ENCODE assay signal across 18 cellular contexts in genomic region chr6:67331304-67331703, GRCh38.
"Had no signal": no experiment of that assay in that cellular context is flagged by ENCODE, and none has a peak within 500 bp of the region (broad histone marks: within the 10 kb centered on the region; RNA-seq: fewer than 3 reads in every experiment).

No MANE protein-coding gene starts in this region.

- H3K27me3 ChIP-seq: colonic mucosa, esophagus squamous epithelium, hepatocyte, neutrophil, right atrium auricular region, sigmoid colon, stomach had no signal

- H2AFZ ChIP-seq: hepatocyte had no signal

- H3K36me3 ChIP-seq: colonic mucosa, esophagus squamous epithelium, neutrophil, right atrium auricular region, sigmoid colon, stomach had no signal

- H3K27ac Mint-ChIP-seq: naive thymus-derived CD8-positive, alpha-beta T cell had no signal

- H3K27me3 Mint-ChIP-seq: naive thymus-derived CD8-positive, alpha-beta T cell had no signal

- H3K4me2 ChIP-seq: hepatocyte had no signal

- H3K4me3 ChIP-seq: colonic mucosa, esophagus squamous epithelium, hepatocyte, right atrium auricular region, sigmoid colon, skin epidermis, stomach had no signal

- H3K4me1 ChIP-seq: colonic mucosa, esophagus squamous epithelium, right atrium auricular region, sigmoid colon, stomach had no signal

- DNase-seq: colonic mucosa; dermis blood vessel endothelial cell; esophagus squamous epithelium; foreskin melanocyte; head of caudate nucleus; left colon; mesendoderm; naive thymus-derived CD8-positive, alpha-beta T cell; sigmoid colon; stimulated activated CD4-positive, alpha-beta T cell treated with anti-CD3 and anti-CD28 coated beads, Interleukin-12 subunit alpha, Interleukin-12 subunit beta, amount 100 ng/mL, for 4 hours; stimulated activated naive CD4-positive, alpha-beta T cell; stomach; substantia nigra; trophoblast cell had no signal

- H3K27ac ChIP-seq: colonic mucosa, esophagus squamous epithelium, hepatocyte, neutrophil, right atrium auricular region, sigmoid colon, skin epidermis, stomach had no signal

- H3K36me3 Mint-ChIP-seq: naive thymus-derived CD8-positive, alpha-beta T cell had no signal

- ATAC-seq: left colon; naive thymus-derived CD8-positive, alpha-beta T cell had no signal

- H3K4me1 Mint-ChIP-seq: naive thymus-derived CD8-positive, alpha-beta T cell had no signal

- H3K4me3 Mint-ChIP-seq: naive thymus-derived CD8-positive, alpha-beta T cell had no signal

- H3K9me3 ChIP-seq: colonic mucosa, esophagus squamous epithelium, neutrophil, right atrium auricular region, sigmoid colon, stomach had no signal

- H3K79me2 ChIP-seq: hepatocyte had no signal
